ENCODE assay signal across 7 cellular contexts in genomic region chr15:75203017-75203907, GRCh38. TPM values are rescaled to one million over a fixed set of nuclear protein-coding genes. Genes with fewer than 3 reads are reported as not detected.
A peak's percentile ranks its signal among the peaks of the same experiment; 100 is the strongest.
DNase-seq lines count a peak whose midpoint lies in the region; ATAC-seq and TF ChIP-seq lines count a peak whose summit lies in the region.

No MANE protein-coding gene starts in this region.

- H3K4me3 Mint-ChIP-seq in activated CD4-positive, alpha-beta memory T cell treated with anti-CD3 and anti-CD28 coated beads for 36 hours, result peak overlapping the region; percentile 89

- ATAC-seq in HG03571 (IDR thresholded peaks at IDR 0.05; ENCODE audit: unreplicated experiment), result no peak

- POLR2A ChIA-PET in activated CD4-positive, alpha-beta memory T cell treated with anti-CD3 and anti-CD28 coated beads for 36 hours (lab: Charles Lee), result interaction anchor here (1.1 to 2.2 kb wide), 4 partner anchors 174 to 252 kb away, joined by 4 to 14 read pairs (median 8); partner anchors contain the start of genes PPCDC and RPP25

- no peak for TF ChIP-seq POLR2A in spleen (IDR thresholded peaks at IDR 0.05)

- peak overlapping the region; percentile 70 for H3K4me3 ChIP-seq in HL-60 (replicated peaks; ENCODE audit: insufficient read depth, low read length)
- peak overlapping the region; percentile 60 to 98 (median 93) for H3K4me3 ChIP-seq in spleen

- H3K36me3 ChIP-seq in spleen, result peaks cover 4 to 32% (median 28%) of the 10 kb centered on the region in 6 donors

- CTCF ChIA-PET in activated CD4-positive, alpha-beta memory T cell treated with anti-CD3 and anti-CD28 coated beads for 36 hours (lab: Charles Lee), result interaction anchor here (0.5 to 3.3 kb wide), 19 partner anchors 14 to 302 kb away, joined by 3 to 89 read pairs (median 4); partner anchors contain the start of genes PPCDC and RPP25

- H3K27ac Mint-ChIP-seq in activated CD4-positive, alpha-beta memory T cell treated with anti-CD3 and anti-CD28 coated beads for 36 hours, result peak overlapping the region; percentile 84

- no peaks in the 10 kb centered on the region for H3K9me3 ChIP-seq in spleen

- intact Hi-C loops in activated CD4-positive, alpha-beta memory T cell treated with anti-CD3 and anti-CD28 coated beads for 36 hours (cut with micrococcal nuclease), result loop anchor here (5.0 to 10.0 kb wide), 3 partner anchors 249 to 416 kb away; partner anchors contain the start of genes SCAMP2 and SIN3A
- intact Hi-C loops in spleen (cut with DNase I; ENCODE audit: low total_unique reads), result loop anchor here (5.0 to 10.0 kb wide), 2 partner anchors 161 to 428 kb away; no protein-coding TSS in a partner anchor

- peaks cover 2% of the 10 kb centered on the region for H3K36me3 Mint-ChIP-seq in activated CD4-positive, alpha-beta memory T cell treated with anti-CD3 and anti-CD28 coated beads for 36 hours

- no peaks in the 10 kb centered on the region for H3K27me3 ChIP-seq in HL-60 (ENCODE audit: insufficient read depth, poor library complexity, severe bottlenecking)
- H3K27me3 ChIP-seq in spleen (replicated peaks in 1 of 7), result no peaks in the 10 kb centered on the region

- no peaks in the 10 kb centered on the region for H3K9me3 Mint-ChIP-seq in activated CD4-positive, alpha-beta memory T cell treated with anti-CD3 and anti-CD28 coated beads for 36 hours

- no peaks in the 10 kb centered on the region for H3K27me3 Mint-ChIP-seq in activated CD4-positive, alpha-beta memory T cell treated with anti-CD3 and anti-CD28 coated beads for 36 hours

- H3K27ac ChIP-seq in HL-60 (replicated peaks) (peak overlapping the region; percentile 98), spleen (peak overlapping the region; percentile 91 to 97 (median 96))

- WGBS in spleen, 5 donors, result 6 to 18% (median 8%) methylated on average over 10 to 18 of the region's 18 CpGs

- peaks cover 35% of the 10 kb centered on the region for H3K4me1 Mint-ChIP-seq in activated CD4-positive, alpha-beta memory T cell treated with anti-CD3 and anti-CD28 coated beads for 36 hours (ENCODE audit: low read depth)

- no peak for TF ChIP-seq CTCF in HL-60 (IDR thresholded peaks at IDR 0.05; ENCODE audit: insufficient read depth, low read length)
- TF ChIP-seq CTCF in spleen (IDR thresholded peaks at IDR 0.05 in 8 of 11, conservative IDR thresholded peaks at IDR 0.05 in 3 of 11), result no peak

- peaks cover 30 to 93% (median 61%) of the 10 kb centered on the region in 6 donors for H3K4me1 ChIP-seq in spleen

- peak in 1 of 2 experiments; percentile 14 for DNase-seq in HL-60 (ENCODE audit: low read depth in 1 of 2, low spot score in 1 of 2)
- DNase-seq in activated CD4-positive, alpha-beta memory T cell treated with anti-CD3 and anti-CD28 coated beads for 36 hours, result peak; percentile 24
- peak; percentile 45 for DNase-seq in hepatic stellate cell (ENCODE audit: low spot score)
- no peak for DNase-seq in spleen
- no peak for DNase-seq in NOMO-1 treated with DMSO at 0.1 percent for 48 hours (lab: John Stamatoyannopoulos, UW; ENCODE audit: unreplicated experiment)
- DNase-seq in cerebellum (ENCODE audit: low spot score), result no peak

RNA-seq across cellular contexts. Expression of gene C15orf39, which starts 1.6 kb away (rescaled TPM):
- total RNA-seq in activated CD4-positive, alpha-beta memory T cell treated with anti-CD3 and anti-CD28 coated beads for 36 hours, result 10 to 100 TPM; 14.1 to 14.2 TPM
- total RNA-seq in spleen (10 to 100 TPM; 56.0 to 70.2 (median 67.6) TPM), cerebellum (2.2 TPM)
- polyA plus RNA-seq in spleen, result 10 to 100 TPM in 1 of 3 donors, 1 to 10 TPM in 2; 6.9 to 19.3 (median 7.4) TPM

RNA-seq across cellular contexts. Expression of gene GOLGA6C, which starts 54.9 kb away (rescaled TPM):
- total RNA-seq in activated CD4-positive, alpha-beta memory T cell treated with anti-CD3 and anti-CD28 coated beads for 36 hours, result not detected
- total RNA-seq in spleen (not detected), cerebellum (not detected)
- not detected for polyA plus RNA-seq in spleen

Comparison
In these comparisons a context has a peak if more than half of its experiments do, and no peak if none do; other contexts are left out.
1. DNase-seq: peak in activated CD4-positive, alpha-beta memory T cell treated with anti-CD3 and anti-CD28 coated beads for 36 hours (single experiment) and hepatic stellate cell (single experiment); none in spleen (single experiment), NOMO-1 treated with DMSO at 0.1 percent for 48 hours (single experiment) and cerebellum (single experiment).